23 cellular contexts compared by ENCODE assay signal in the genomic region with DNA sequence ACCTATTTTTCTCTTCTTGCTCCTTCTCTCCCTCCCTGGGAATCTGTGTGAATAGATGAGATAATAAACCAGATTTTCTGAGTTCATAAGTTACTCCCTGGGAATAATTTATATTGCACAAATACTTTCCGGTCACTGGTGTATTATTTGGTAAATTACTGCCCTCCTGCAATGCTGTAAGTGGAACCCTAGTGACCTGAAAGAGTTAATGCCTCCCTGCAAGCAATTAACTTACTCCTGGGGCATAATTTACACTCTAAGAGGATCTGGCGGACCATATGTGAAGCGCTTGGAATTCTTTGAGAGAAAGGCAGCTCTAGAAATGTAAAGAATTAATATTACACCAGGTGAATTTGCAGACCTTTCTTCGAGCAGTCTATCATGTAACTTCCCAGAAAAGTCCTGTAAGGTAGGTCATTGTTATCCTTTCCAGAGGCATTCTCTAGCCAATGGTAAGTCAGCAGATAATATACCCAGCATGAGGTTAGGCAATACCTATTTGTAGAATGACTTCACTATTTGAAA. TPM values are rescaled to one million over a fixed set of nuclear protein-coding genes. Genes with fewer than 3 reads are reported as not detected.
"Had no signal": no experiment of that assay in that cellular context is flagged by ENCODE, and none has a peak within 500 bp of the region (broad histone marks: within the 10 kb centered on the region; RNA-seq: fewer than 3 reads in every experiment).

No MANE protein-coding gene starts in this region.

- H3K4me3 Mint-ChIP-seq: activated B cell treated with CpG ODN at 0.5 μM for 24 hours; activated CD4-positive, alpha-beta memory T cell treated with anti-CD3 and anti-CD28 coated beads, Interleukin-2, amount 10 ng/mL, durations not matched to agents 7 days and 5 days; activated CD8-positive, alpha-beta memory T cell treated with anti-CD3 and anti-CD28 coated beads, Interleukin-2, amount 10 ng/mL, durations not matched to agents 7 days and 5 days; central memory CD8-positive, alpha-beta T cell; immature natural killer cell; naive thymus-derived CD8-positive, alpha-beta T cell; stimulated activated memory B cell treated with anti-CD40 and anti-IgM and Interleukin-4, amounts not matched to agents 10 μg/mL and 1 μg/mL and 100 μg/mL, for 72 hours; T-helper 2 cell treated with Interferon-gamma antibody and Interleukin-4, amounts not matched to agents 5 μg/mL and 100 μg/mL, for 36 hours had no signal

- H3K4me3 ChIP-seq: colonic mucosa, heart left ventricle, ovary, right lobe of liver, testis, upper lobe of left lung had no signal

- H3K9me3 ChIP-seq: colonic mucosa, heart left ventricle, ovary, right lobe of liver, testis, upper lobe of left lung had no signal

- H3K36me3 Mint-ChIP-seq: activated CD8-positive, alpha-beta memory T cell treated with anti-CD3 and anti-CD28 coated beads, Interleukin-2, amount 10 ng/mL, durations not matched to agents 7 days and 5 days; brain; immature natural killer cell; naive thymus-derived CD8-positive, alpha-beta T cell; stimulated activated memory B cell treated with anti-CD40 and anti-IgM and Interleukin-4, amounts not matched to agents 10 μg/mL and 1 μg/mL and 100 μg/mL, for 72 hours had no signal

- H3K4me1 Mint-ChIP-seq: activated B cell treated with CpG ODN at 0.5 μM for 24 hours; activated CD4-positive, alpha-beta memory T cell treated with anti-CD3 and anti-CD28 coated beads, Interleukin-2, amount 10 ng/mL, durations not matched to agents 7 days and 5 days; central memory CD8-positive, alpha-beta T cell; immature natural killer cell; naive thymus-derived CD8-positive, alpha-beta T cell; stimulated activated memory B cell treated with anti-CD40 and anti-IgM and Interleukin-4, amounts not matched to agents 10 μg/mL and 1 μg/mL and 100 μg/mL, for 72 hours had no signal

- H3K27me3 ChIP-seq: colonic mucosa, ovary, right lobe of liver, testis had no signal

- H3K27ac Mint-ChIP-seq: activated B cell treated with CpG ODN at 0.5 μM for 24 hours; activated CD4-positive, alpha-beta memory T cell treated with anti-CD3 and anti-CD28 coated beads, Interleukin-2, amount 10 ng/mL, durations not matched to agents 7 days and 5 days; activated CD8-positive, alpha-beta memory T cell treated with anti-CD3 and anti-CD28 coated beads, Interleukin-2, amount 10 ng/mL, durations not matched to agents 7 days and 5 days; activated T-helper 2 cell treated with anti-CD3 and anti-CD28 coated beads, Interferon-gamma antibody, Interleukin-2, Interleukin-4, amounts not matched to agents 10 μg/mL and 5 μg/mL and 100 μg/mL, durations not matched to agents 14 hours and 24 hours and 36 hours; immature natural killer cell; naive thymus-derived CD8-positive, alpha-beta T cell; stimulated activated memory B cell treated with anti-CD40 and anti-IgM and Interleukin-4, amounts not matched to agents 10 μg/mL and 1 μg/mL and 100 μg/mL, for 72 hours; T-helper 2 cell treated with Interferon-gamma antibody and Interleukin-4, amounts not matched to agents 5 μg/mL and 100 μg/mL, for 36 hours had no signal

- H3K36me3 ChIP-seq: colonic mucosa, heart left ventricle, ovary, right lobe of liver, upper lobe of left lung had no signal

- DNase-seq: activated B cell treated with CpG ODN at 0.5 μM for 24 hours; activated CD4-positive, alpha-beta memory T cell treated with anti-CD3 and anti-CD28 coated beads, Interleukin-2, amount 10 ng/mL, durations not matched to agents 7 days and 5 days; activated CD4-positive, alpha-beta T cell treated with anti-CD3 and anti-CD28 coated beads for 48 hours; activated CD8-positive, alpha-beta memory T cell treated with anti-CD3 and anti-CD28 coated beads, Interleukin-2, amount 10 ng/mL, durations not matched to agents 7 days and 5 days; activated naive CD4-positive, alpha-beta T cell treated with Interleukin-2 at 50 U/mL for 16 hours; anterior cingulate cortex; colonic mucosa; foreskin melanocyte; heart left ventricle; immature natural killer cell; naive thymus-derived CD8-positive, alpha-beta T cell; ovary; right lobe of liver; small intestine; stimulated activated CD4-positive, alpha-beta T cell treated with anti-CD3 and anti-CD28 coated beads, Interleukin-4, amount 100 ng/mL, for 1 hour; testis; upper lobe of left lung had no signal

- ATAC-seq: activated CD8-positive, alpha-beta memory T cell treated with anti-CD3 and anti-CD28 coated beads, Interleukin-2, amount 10 ng/mL, durations not matched to agents 7 days and 5 days; heart left ventricle; naive thymus-derived CD8-positive, alpha-beta T cell had no signal

- H3K27ac ChIP-seq: colonic mucosa, heart left ventricle, ovary, right lobe of liver, testis, upper lobe of left lung had no signal

- H3K9me3 Mint-ChIP-seq: activated B cell treated with CpG ODN at 0.5 μM for 24 hours; activated CD4-positive, alpha-beta memory T cell treated with anti-CD3 and anti-CD28 coated beads, Interleukin-2, amount 10 ng/mL, durations not matched to agents 7 days and 5 days; activated T-helper 2 cell treated with anti-CD3 and anti-CD28 coated beads, Interferon-gamma antibody, Interleukin-2, Interleukin-4, amounts not matched to agents 10 μg/mL and 5 μg/mL and 100 μg/mL, durations not matched to agents 14 hours and 24 hours and 36 hours; central memory CD8-positive, alpha-beta T cell; stimulated activated memory B cell treated with anti-CD40 and anti-IgM and Interleukin-4, amounts not matched to agents 10 μg/mL and 1 μg/mL and 100 μg/mL, for 72 hours; T-helper 2 cell treated with Interferon-gamma antibody and Interleukin-4, amounts not matched to agents 5 μg/mL and 100 μg/mL, for 36 hours had no signal

- FAIRE-seq: small intestine, TTC549 had no signal

- H3K4me1 ChIP-seq: colonic mucosa, heart left ventricle, testis, upper lobe of left lung had no signal

RNA-seq across cellular contexts. Expression of gene GDNF, which starts 7.0 kb away (rescaled TPM):
- total RNA-seq: activated B cell treated with CpG ODN at 0.5 μM for 24 hours; activated CD4-positive, alpha-beta memory T cell treated with anti-CD3 and anti-CD28 coated beads, Interleukin-2, amount 10 ng/mL, durations not matched to agents 7 days and 5 days; activated CD8-positive, alpha-beta memory T cell treated with anti-CD3 and anti-CD28 coated beads, Interleukin-2, amount 10 ng/mL, durations not matched to agents 7 days and 5 days; activated T-helper 2 cell treated with anti-CD3 and anti-CD28 coated beads, Interferon-gamma antibody, Interleukin-2, Interleukin-4, amounts not matched to agents 10 μg/mL and 5 μg/mL and 100 μg/mL, durations not matched to agents 14 hours and 24 hours and 36 hours; naive thymus-derived CD8-positive, alpha-beta T cell had no signal
- polyA plus RNA-seq: immature natural killer cell; naive thymus-derived CD8-positive, alpha-beta T cell had no signal
